ENCODE assay signal across 1 cellular context in genomic region chr5:140565024-140565779, GRCh38.
TF ChIP-seq lines count a peak whose summit lies in the region.

No MANE protein-coding gene starts in this region.

TF ChIP-seq in K562, 482 proteins besides CTCF, POLR2A, EP300 and RAD21:
- TF ChIP-seq ZNF644 (tag; IDR thresholded peaks at IDR 0.05; ENCODE audit: low read depth) (0 out of 2 replicates have a peak, but pooled peaks have one; percentile 39), SRSF1 (IDR thresholded peaks at IDR 0.05; ENCODE audit: low read depth, low read length) (no peak), FOS (IDR thresholded peaks at IDR 0.05; ENCODE audit: extremely low read depth, insufficient read length) (no peak), PHF21A (IDR thresholded peaks at IDR 0.05; ENCODE audit: borderline replicate concordance, low read depth) (0 out of 2 replicates have a peak, but pooled peaks have one; percentile 7), NFRKB (IDR thresholded peaks at IDR 0.05; ENCODE audit: low read depth) (0 out of 2 replicates have a peak, but pooled peaks have one; percentile 85), EHMT2 (IDR thresholded peaks at IDR 0.05) (0 out of 2 replicates have a peak, but pooled peaks have one; percentile 61), ZNF740 (CRISPR knock-in tag; IDR thresholded peaks at IDR 0.05) (no peak), ZNF740 (tag; IDR thresholded peaks at IDR 0.05) (peak in 1 of 2 experiments; percentile 39; a peak in 1 of 4 replicates), PATZ1 (CRISPR knock-in tag; IDR thresholded peaks at IDR 0.05; ENCODE audit: borderline replicate concordance) (0 out of 2 replicates have a peak, but pooled peaks have one; percentile 48), DNMT1 (IDR thresholded peaks at IDR 0.05) (0 out of 2 replicates have a peak, but pooled peaks have one; percentile 72), MAFF (IDR thresholded peaks at IDR 0.05; ENCODE audit: low read length) (no peak), MLLT1 (IDR thresholded peaks at IDR 0.05) (0 out of 4 replicates have a peak, but pooled peaks of 1 of the 2 experiments have one; percentile 64), ZNF398 (CRISPR knock-in tag; IDR thresholded peaks at IDR 0.05) (no peak), ARID2 (IDR thresholded peaks at IDR 0.05) (0 out of 2 replicates have a peak, but pooled peaks have one; percentile 45), NKRF (IDR thresholded peaks at IDR 0.05; ENCODE audit: borderline replicate concordance) (0 out of 2 replicates have a peak, but pooled peaks have one; percentile 14), MCM7 (IDR thresholded peaks at IDR 0.05) (0 out of 4 replicates have a peak, but pooled peaks of 1 of the 2 experiments have one; percentile 20), ZNF408 (CRISPR knock-in tag; IDR thresholded peaks at IDR 0.05; ENCODE audit: low read depth) (no peak), ZNF316 (IDR thresholded peaks at IDR 0.05) (no peak; the same call in 1 of the 2 replicates), ZFP91 (CRISPR knock-in tag; IDR thresholded peaks at IDR 0.05) (no peak), NFATC3 (IDR thresholded peaks at IDR 0.05) (peak; percentile 40; the same call in 1 of the 2 replicates), PHB (CRISPR knock-in tag; IDR thresholded peaks at IDR 0.05) (no peak), TRIM24 (IDR thresholded peaks at IDR 0.05) (0 out of 4 replicates have a peak, but pooled peaks of 1 of the 2 experiments have one; percentile 23), PREB (CRISPR knock-in tag; IDR thresholded peaks at IDR 0.05) (no peak), CC2D1A (IDR thresholded peaks at IDR 0.05) (peak; percentile 59; the same call in 1 of the 2 replicates), ZNF232 (CRISPR knock-in tag; IDR thresholded peaks at IDR 0.05) (no peak), BRD9 (IDR thresholded peaks at IDR 0.05; ENCODE audit: low read depth, partially characterized antibody) (peak; percentile 48), SMARCA5 (IDR thresholded peaks at IDR 0.05) (0 out of 2 replicates have a peak, but pooled peaks have one; percentile 20), HDGF (IDR thresholded peaks at IDR 0.05) (peak; percentile 30; the same call in 1 of the 2 replicates), ZNF175 (CRISPR knock-in tag; IDR thresholded peaks at IDR 0.05; ENCODE audit: low read depth) (peak; percentile 34; the same call in 1 of the 2 replicates), HBP1 (CRISPR knock-in tag; IDR thresholded peaks at IDR 0.05) (0 out of 2 replicates have a peak, but pooled peaks have one; percentile 3), TRIM25 (IDR thresholded peaks at IDR 0.05; ENCODE audit: borderline replicate concordance) (peak; percentile 95), TEAD1 (CRISPR knock-in tag; IDR thresholded peaks at IDR 0.05) (no peak), GTF2E2 (tag; IDR thresholded peaks at IDR 0.05) (peak; percentile 85), PHB2 (IDR thresholded peaks at IDR 0.05; ENCODE audit: low read depth) (0 out of 2 replicates have a peak, but pooled peaks have one; percentile 49), ZNF780A (CRISPR knock-in tag; IDR thresholded peaks at IDR 0.05) (no peak), SMARCE1 (IDR thresholded peaks at IDR 0.05) (0 out of 2 replicates have a peak, but pooled peaks have one; percentile 37), ESRRB (CRISPR knock-in tag; IDR thresholded peaks at IDR 0.05; ENCODE audit: borderline replicate concordance) (no peak)
TF ChIP-seq in K562: peak in this region for 23.
